Comparison of ENCODE assay signal across 10 cellular contexts in genomic region chr2:207896525-207897295, GRCh38.
A peak's percentile ranks its signal among the peaks of the same experiment; 100 is the strongest.
DNase-seq lines count a peak whose midpoint lies in the region; ATAC-seq, FAIRE-seq and TF ChIP-seq lines count a peak whose summit lies in the region.
"Had no signal": no experiment of that assay in that cellular context is flagged by ENCODE, and none has a peak within 500 bp of the region (broad histone marks: within the 10 kb centered on the region; RNA-seq: fewer than 3 reads in every experiment).

No MANE protein-coding gene starts in this region.

- no peak for ATAC-seq in HG03378 (IDR thresholded peaks at IDR 0.05; ENCODE audit: unreplicated experiment)
- ATAC-seq: lower lobe of right lung had no signal

- TF ChIP-seq CTCF in Caco-2 (IDR thresholded peaks at IDR 0.05; ENCODE audit: insufficient read depth in 1 of 2, low read depth in 1 of 2, low read length in 1 of 2, severe bottlenecking in 1 of 2, unreplicated experiment in 1 of 2) (peak; percentile 39 to 44), bronchial epithelial cell (IDR thresholded peaks at IDR 0.05; ENCODE audit: insufficient read depth, low read length, severe bottlenecking) (peak; percentile 30), liver (IDR thresholded peaks at IDR 0.05; ENCODE audit: low read depth, low read length, missing input control) (peak; percentile 20), ovary (IDR thresholded peaks at IDR 0.05) (no peak)

- H3K27ac ChIP-seq in HUES64 (ENCODE audit: low read depth, low read length), result peak overlapping the region; percentile 85
- H3K27ac ChIP-seq in liver (ENCODE audit: low read depth in 1 of 2, low read length in 2 of 2), result peak overlapping the region; percentile 75 to 84
- no peak overlapping the region for H3K27ac ChIP-seq in effector memory CD4-positive, alpha-beta T cell (ENCODE audit: insufficient read depth, low read length, poor library complexity, severe bottlenecking)
- H3K27ac ChIP-seq in ovary, result no peak overlapping the region
- H3K27ac ChIP-seq: lower lobe of right lung had no signal

- H3K36me3 Mint-ChIP-seq in Caco-2 (ENCODE audit: insufficient read depth, unreplicated experiment), result no peaks in the 10 kb centered on the region

- POLR2A ChIA-PET in Caco-2 (lab: Charles Lee), result no interaction called here

- 52% methylated on average over 6 of the region's 6 CpGs for WGBS in HUES64
- 92% methylated on average over 6 of the region's 6 CpGs for WGBS in liver
- 96 to 98% (median 97%) methylated on average over 6 of the region's 6 CpGs for WGBS in ovary, 3 donors

- peak; percentile 42 to 52 for DNase-seq in Caco-2
- DNase-seq in bronchial epithelial cell (ENCODE audit: low read depth), result no peak
- no peak for DNase-seq in effector memory CD4-positive, alpha-beta T cell
- DNase-seq in ovary, result no peak
- no peak for DNase-seq in NOMO-1 treated with DMSO at 0.1 percent for 48 hours (lab: John Stamatoyannopoulos, UW; ENCODE audit: unreplicated experiment)
- DNase-seq: lower lobe of right lung had no signal

- H3K4me3 Mint-ChIP-seq in Caco-2 (ENCODE audit: unreplicated experiment), result no peak overlapping the region

- peak in 1 of 2 donors; percentile 37 for TF ChIP-seq RAD21 in liver (IDR thresholded peaks at IDR 0.05)

- TF ChIP-seq EP300 in ovary (IDR thresholded peaks at IDR 0.05), result no peak

- H3K36me3 ChIP-seq in Caco-2 (ENCODE audit: control insufficient read depth, insufficient read depth, low read length) (no peaks in the 10 kb centered on the region), HUES64 (ENCODE audit: insufficient read depth, low read length) (no peaks in the 10 kb centered on the region), bronchial epithelial cell (ENCODE audit: control insufficient read depth, insufficient read depth, low read length) (no peaks in the 10 kb centered on the region), liver (ENCODE audit: control insufficient read depth in 4 of 4, insufficient read depth in 3 of 4, low read depth in 1 of 4, low read length in 3 of 4) (no peaks in the 10 kb centered on the region), ovary (no peaks in the 10 kb centered on the region)
- H3K36me3 ChIP-seq in effector memory CD4-positive, alpha-beta T cell (ENCODE audit: control insufficient read depth, insufficient read depth, low read length), result no peaks in the 10 kb centered on the region

- H3K27me3 Mint-ChIP-seq in Caco-2 (ENCODE audit: insufficient read depth, unreplicated experiment), result no peaks in the 10 kb centered on the region

- CTCF ChIA-PET in Caco-2 (lab: Charles Lee), result interaction anchor here (0.6 to 1.8 kb wide), 10 partner anchors 12 to 149 kb away, joined by 3 to 10 read pairs (median 4); partner anchors contain the start of gene FZD5

- no peak overlapping the region for H3K4me3 ChIP-seq in Caco-2 (ENCODE audit: low read depth, low read length)
- no peak overlapping the region for H3K4me3 ChIP-seq in HUES64 (ENCODE audit: low read length)
- no peak overlapping the region for H3K4me3 ChIP-seq in bronchial epithelial cell (ENCODE audit: low read depth, low read length)
- H3K4me3 ChIP-seq in liver (ENCODE audit: low read depth in 1 of 3, low read length in 3 of 3), result no peak overlapping the region
- no peak overlapping the region for H3K4me3 ChIP-seq in effector memory CD4-positive, alpha-beta T cell (ENCODE audit: insufficient read depth, low read depth, low read length, poor library complexity, severe bottlenecking)
- no peak overlapping the region for H3K4me3 ChIP-seq in ovary
- H3K4me3 ChIP-seq: lower lobe of right lung had no signal

- FAIRE-seq in bronchial epithelial cell (lab: Jason Lieb, UNC), result no peak
- FAIRE-seq: TTC549 had no signal

- H3K4me1 Mint-ChIP-seq in Caco-2 (ENCODE audit: low read depth, unreplicated experiment), result peaks cover 20% of the 10 kb centered on the region

- no peak for TF ChIP-seq POLR2A in ovary (IDR thresholded peaks at IDR 0.05)

- no TSS peak for BruUV-seq in Caco-2 (replicated peaks; lab: Mats Ljungman, UMichigan)

- H3K9me3 Mint-ChIP-seq in Caco-2 (ENCODE audit: unreplicated experiment), result no peaks in the 10 kb centered on the region

- H3K27me3 ChIP-seq in Caco-2 (replicated peaks; ENCODE audit: control insufficient read depth, insufficient read depth, low read length), result no peaks in the 10 kb centered on the region
- no peaks in the 10 kb centered on the region for H3K27me3 ChIP-seq in HUES64 (ENCODE audit: insufficient read depth, low read length)
- H3K27me3 ChIP-seq in bronchial epithelial cell (ENCODE audit: control insufficient read depth, insufficient read depth, low read length), result no peaks in the 10 kb centered on the region
- no peaks in the 10 kb centered on the region for H3K27me3 ChIP-seq in liver (ENCODE audit: control insufficient read depth in 4 of 4, insufficient read depth in 4 of 4, low read length in 3 of 4)
- H3K27me3 ChIP-seq in effector memory CD4-positive, alpha-beta T cell (replicated peaks; ENCODE audit: control insufficient read depth, insufficient read depth, low read length, poor library complexity, severe bottlenecking), result no peaks in the 10 kb centered on the region
- no peaks in the 10 kb centered on the region for H3K27me3 ChIP-seq in ovary

- H3K9me3 ChIP-seq in Caco-2 (no peaks in the 10 kb centered on the region), HUES64 (ENCODE audit: insufficient read depth, low read depth, low read length) (no peaks in the 10 kb centered on the region), liver (ENCODE audit: control insufficient read depth in 4 of 4, low read length in 3 of 4) (no peaks in the 10 kb centered on the region), ovary (no peaks in the 10 kb centered on the region)
- H3K9me3 ChIP-seq in effector memory CD4-positive, alpha-beta T cell (ENCODE audit: control insufficient read depth, low read length), result no peaks in the 10 kb centered on the region
- H3K9me3 ChIP-seq: lower lobe of right lung had no signal

- intact Hi-C loops in Caco-2 (cut with micrococcal nuclease; ENCODE audit: unreplicated experiment) (loop anchor here (1.0 to 5.0 kb wide), 6 partner anchors 26 to 150 kb away; no protein-coding TSS in a partner anchor), ovary (cut with DNase I) (no loop called here)

- H3K4me1 ChIP-seq in Caco-2, result peaks cover 35% of the 10 kb centered on the region
- peaks cover 53% of the 10 kb centered on the region for H3K4me1 ChIP-seq in HUES64 (ENCODE audit: insufficient read depth, low read length)
- peaks cover 10 to 39% (median 32%) of the 10 kb centered on the region in 4 donors for H3K4me1 ChIP-seq in liver (ENCODE audit: control insufficient read depth in 4 of 4, insufficient read depth in 4 of 4, low read length in 3 of 4)
- no peaks in the 10 kb centered on the region for H3K4me1 ChIP-seq in effector memory CD4-positive, alpha-beta T cell (ENCODE audit: control insufficient read depth, insufficient read depth, low read length, poor library complexity, severe bottlenecking)
- peaks cover 5% of the 10 kb centered on the region for H3K4me1 ChIP-seq in ovary (ENCODE audit: insufficient read depth)
- H3K4me1 ChIP-seq: lower lobe of right lung had no signal

- peak overlapping the region; percentile 55 for H3K9ac ChIP-seq in HUES64 (ENCODE audit: low read depth, low read length)
- no peak overlapping the region for H3K9ac ChIP-seq in liver (ENCODE audit: low read depth in 1 of 2, low read length in 2 of 2)

- H3K27ac Mint-ChIP-seq in Caco-2 (ENCODE audit: unreplicated experiment), result no peak overlapping the region

TF ChIP-seq in liver, 16 proteins besides CTCF, POLR2A, EP300 and RAD21:
- TF ChIP-seq FOXA1 (IDR thresholded peaks at IDR 0.05) (no peak), JUND (IDR thresholded peaks at IDR 0.05) (no peak), REST (IDR thresholded peaks at IDR 0.05) (no peak), RXRA (IDR thresholded peaks at IDR 0.05) (no peak), EGR1 (IDR thresholded peaks at IDR 0.05; ENCODE audit: low read depth in 2 of 2) (no peak), NR2F2 (IDR thresholded peaks at IDR 0.05) (no peak), YY1 (IDR thresholded peaks at IDR 0.05) (no peak)

Comparison
In these comparisons a context has a peak if more than half of its experiments do, and no peak if none do; other contexts are left out.
1. DNase-seq: peak in Caco-2 (2 of 2); none in bronchial epithelial cell (single experiment), effector memory CD4-positive, alpha-beta T cell (0 of 3), ovary (0 of 5) and NOMO-1 treated with DMSO at 0.1 percent for 48 hours (single experiment).
2. CTCF ChIP-seq: peak in Caco-2 (2 of 2), bronchial epithelial cell (single experiment) and liver (single experiment); none in ovary (0 of 3).
3. H3K27ac ChIP-seq: peak in HUES64 (single experiment) and liver (2 of 2); none in effector memory CD4-positive, alpha-beta T cell (single experiment) and ovary (0 of 2).